Comparison of ENCODE assay signal across 18 cellular contexts in genomic region chr3:177601120-177601519, GRCh38.
DNase-seq lines count a peak whose midpoint lies in the region; ATAC-seq and TF ChIP-seq lines count a peak whose summit lies in the region.
"Had no signal": no experiment of that assay in that cellular context is flagged by ENCODE, and none has a peak within 500 bp of the region (broad histone marks: within the 10 kb centered on the region; RNA-seq: fewer than 3 reads in every experiment).

No MANE protein-coding gene starts in this region.

- H3K4me3 ChIP-seq in RWPE2 (ENCODE audit: severe bottlenecking), result no peak overlapping the region
- H3K4me3 ChIP-seq: transverse colon had no signal

- H3K9me3 ChIP-seq in KOPT-K1 (ENCODE audit: insufficient read depth, low read length, poor library complexity, severe bottlenecking) (no peaks in the 10 kb centered on the region), RWPE2 (ENCODE audit: severe bottlenecking) (no peaks in the 10 kb centered on the region)
- H3K9me3 ChIP-seq: transverse colon had no signal

- H3K27me3 ChIP-seq in RWPE2 (ENCODE audit: insufficient read depth, poor library complexity, severe bottlenecking), result no peaks in the 10 kb centered on the region
- H3K27me3 ChIP-seq: transverse colon had no signal

- no peak for ATAC-seq in RWPE2 (ENCODE audit: low read depth)
- ATAC-seq in HG02840 (IDR thresholded peaks at IDR 0.05; ENCODE audit: low FRiP score, unreplicated experiment), result no peak
- ATAC-seq: left lobe of liver had no signal

- DNase-seq in CD1c-positive myeloid dendritic cell (ENCODE audit: extremely low spot score), result peak; percentile 29
- no peak for DNase-seq in RWPE2 (ENCODE audit: low spot score)
- DNase-seq in lung microvascular endothelial cell (ENCODE audit: low read depth in 2 of 2), result peak; percentile 26 to 33
- DNase-seq in effector CD8-positive, alpha-beta T cell (lab: John Stamatoyannopoulos, UW), result no peak
- no peak for DNase-seq in NCI-H1092 treated with DMSO at 0.1 percent for 48 hours (lab: John Stamatoyannopoulos, UW)
- DNase-seq in NCI-H2171 (lab: John Stamatoyannopoulos, UW), result no peak
- DNase-seq: activated CD4-positive, alpha-beta memory T cell treated with anti-CD3 and anti-CD28 coated beads for 36 hours; activated naive CD4-positive, alpha-beta T cell treated with Interleukin-2 at 50 U/mL for 16 hours; anterior cingulate cortex; effector CD4-positive, alpha-beta T cell; EL; NCI-H1105 treated with DMSO at 0.1 percent for 48 hours; small intestine; T-helper 2 cell; transverse colon had no signal

- H3K27ac ChIP-seq in KOPT-K1 (ENCODE audit: low read depth, low read length, poor library complexity, severe bottlenecking) (peak overlapping the region; percentile 8), RWPE2 (ENCODE audit: poor library complexity, severe bottlenecking) (peak overlapping the region; percentile 52)
- H3K27ac ChIP-seq: transverse colon had no signal

- H3K36me3 ChIP-seq in KOPT-K1 (ENCODE audit: insufficient read depth, low read length) (no peaks in the 10 kb centered on the region), RWPE2 (ENCODE audit: low read depth) (no peaks in the 10 kb centered on the region)
- H3K36me3 ChIP-seq: transverse colon had no signal

- no peak for TF ChIP-seq CTCF in RWPE2 (IDR thresholded peaks at IDR 0.05; ENCODE audit: poor library complexity, severe bottlenecking)

- H3K4me1 ChIP-seq in RWPE2 (ENCODE audit: insufficient read depth, poor library complexity, severe bottlenecking), result peaks cover 55% of the 10 kb centered on the region

Comparison
In these comparisons a context has a peak if more than half of its experiments do, and no peak if none do; other contexts are left out.
1. DNase-seq: peak in CD1c-positive myeloid dendritic cell (single experiment) and lung microvascular endothelial cell (2 of 2); none in RWPE2 (single experiment), effector CD8-positive, alpha-beta T cell (single experiment), NCI-H1092 treated with DMSO at 0.1 percent for 48 hours (single experiment) and NCI-H2171 (single experiment).